In genomic region chr16:7976125-7976524, GRCh38 we compare ENCODE assay signal across 33 cellular contexts.
"Had no signal": no experiment of that assay in that cellular context is flagged by ENCODE, and none has a peak within 500 bp of the region (broad histone marks: within the 10 kb centered on the region; RNA-seq: fewer than 3 reads in every experiment).

No MANE protein-coding gene starts in this region.

- H3K4me3 ChIP-seq: adrenal gland, body of pancreas, breast epithelium had no signal

- ATAC-seq: activated CD8-positive, alpha-beta T cell treated with anti-CD3 and anti-CD28 coated beads for 36 hours; activated naive CD4-positive, alpha-beta T cell treated with anti-CD3 and anti-CD28 coated beads, Interleukin-2, amount 50 U/mL, for 72 hours; activated T-cell treated with anti-CD3 and anti-CD28 coated beads, Interleukin-2, amount 50 U/mL, for 4 hours; activated T-cell treated with anti-CD3 and anti-CD28 coated beads, Interleukin-2, amount 50 U/mL, for 72 hours; activated T-helper 17 cell treated with anti-CD3 and anti-CD28 coated beads, Interleukin-2, amount 50 U/mL, for 72 hours; body of pancreas; T-cell; T-helper 17 cell had no signal

- H3K36me3 ChIP-seq: adrenal gland, brain microvascular endothelial cell, breast epithelium had no signal

- H3K9me3 ChIP-seq: adrenal gland, body of pancreas, breast epithelium had no signal

- H3K27me3 ChIP-seq: adrenal gland, body of pancreas, brain microvascular endothelial cell, breast epithelium had no signal

- H3K27ac ChIP-seq: adrenal gland, body of pancreas, brain microvascular endothelial cell, breast epithelium, VCaP had no signal

- DNase-seq: activated B cell treated with CpG ODN at 0.5 μM for 24 hours; activated CD4-positive, alpha-beta memory T cell treated with anti-CD3 and anti-CD28 coated beads for 36 hours; activated CD4-positive, alpha-beta T cell treated with anti-CD3 and anti-CD28 coated beads for 4 hours; activated CD4-positive, alpha-beta T cell treated with anti-CD3 and anti-CD28 coated beads, Interleukin-2, amount 10 ng/mL, durations not matched to agents 24 days and 14 days; activated CD4-positive, alpha-beta T cell treated with anti-CD3 and anti-CD28 coated beads, Interleukin-2, amount 50 U/mL, for 1 hour; activated CD4-positive, alpha-beta T cell treated with anti-CD3 and anti-CD28 coated beads, Interleukin-2, amount 50 U/mL, for 4 hours; activated CD4-positive, CD25-positive, alpha-beta regulatory T cell treated with anti-CD3 and anti-CD28 coated beads, Interleukin-2, amount 50 U/mL, for 72 hours; activated CD8-positive, alpha-beta memory T cell treated with anti-CD3 and anti-CD28 coated beads, Interleukin-2, amount 50 U/mL, for 4 hours; activated CD8-positive, alpha-beta T cell treated with anti-CD3 and anti-CD28 coated beads for 36 hours; activated effector memory CD4-positive, alpha-beta T cell treated with anti-CD3 and anti-CD28 coated beads, Interleukin-2, amount 50 U/mL, for 16 hours; activated gamma-delta T cell treated with Interleukin-2 at 50 U/mL for 16 hours; activated naive CD4-positive, alpha-beta T cell; activated naive CD4-positive, alpha-beta T cell treated with anti-CD3 and anti-CD28 coated beads for 36 hours; activated naive CD4-positive, alpha-beta T cell treated with anti-CD3 and anti-CD28 coated beads, Interleukin-2, amount 50 U/mL, for 16 hours; activated naive CD8-positive, alpha-beta T cell treated with anti-CD3 and anti-CD28 coated beads for 36 hours; activated T-cell treated with anti-CD3 and anti-CD28 coated beads for 4 hours; activated T-cell treated with anti-CD3 and anti-CD28 coated beads, Interleukin-2, amount 50 U/mL, for 1 hour; activated T-cell treated with anti-CD3 and anti-CD28 coated beads, Interleukin-2, amount 50 U/mL, for 4 hours; activated T-cell treated with anti-CD3 and anti-CD28 coated beads, Interleukin-2, amount 50 U/mL, for 72 hours; adrenal gland; amniotic stem cell; aorta; body of pancreas; brain microvascular endothelial cell; central memory CD4-positive, alpha-beta T cell; T-cell; T-helper 17 cell had no signal

- FAIRE-seq: astrocyte, TTC549 had no signal

- H3K4me1 ChIP-seq: adrenal gland, body of pancreas, breast epithelium had no signal
